Comparison of ENCODE assay signal across 8 cellular contexts in the genomic region with DNA sequence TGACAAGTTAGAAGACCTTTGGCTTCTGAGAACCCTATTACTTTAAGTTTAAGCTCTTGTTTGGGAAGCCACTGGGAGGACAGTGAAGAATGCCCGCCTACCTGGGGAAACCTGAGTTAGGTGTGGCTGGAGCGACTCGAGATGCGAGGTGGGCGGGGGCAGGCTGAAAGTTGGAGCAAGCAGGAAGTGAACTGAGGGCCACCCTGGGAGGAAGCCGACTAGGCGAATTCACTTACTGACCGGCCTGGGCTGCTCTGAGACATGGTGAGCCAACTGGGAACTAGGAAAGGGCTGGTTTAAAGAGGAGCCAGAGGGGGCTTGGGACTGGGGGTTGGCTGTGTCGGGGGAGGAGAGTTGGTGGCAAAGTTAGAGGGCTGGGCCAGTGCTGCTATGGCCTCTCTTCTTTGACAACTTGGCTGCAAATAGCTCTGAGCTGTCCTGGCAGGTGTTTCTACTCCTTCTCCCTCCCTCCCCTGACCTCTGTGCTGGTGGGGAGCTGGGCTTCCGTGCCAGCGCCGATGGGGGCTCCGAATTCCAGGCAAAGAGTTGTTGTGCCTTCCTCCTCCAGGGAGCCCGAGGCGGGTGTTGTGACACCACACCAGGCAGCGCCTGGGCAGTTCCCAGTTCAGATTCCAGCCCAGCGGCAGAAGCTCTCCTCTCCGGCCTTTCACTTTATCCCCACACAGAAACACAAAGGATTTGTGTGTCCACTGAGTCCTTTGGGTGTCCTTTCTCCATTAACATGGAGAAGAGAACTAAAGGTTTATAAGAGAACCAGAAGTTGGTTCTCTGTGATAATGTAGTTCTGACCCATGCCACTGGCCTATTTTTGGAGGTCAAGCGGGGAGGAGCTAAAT. TPM values are rescaled to one million over a fixed set of nuclear protein-coding genes. Genes with fewer than 3 reads are reported as not detected.
A peak's percentile ranks its signal among the peaks of the same experiment; 100 is the strongest.
DNase-seq lines count a peak whose midpoint lies in the region; ATAC-seq, FAIRE-seq and TF ChIP-seq lines count a peak whose summit lies in the region.

A gene (plus strand): TSS at position 201 of the 857 bp plus-strand sequence. CDS start 61 bp downstream, at position 262.

- peak within 1 kb of the TSS; percentile 88 for H3K27ac ChIP-seq in RWPE1

- peak; percentile 64 for ATAC-seq in HG03025 (IDR thresholded peaks at IDR 0.05; ENCODE audit: low FRiP score, unreplicated experiment)

- peak; percentile 47 for TF ChIP-seq POLR2A in GM18526 (IDR thresholded peaks at IDR 0.05; ENCODE audit: extremely low read depth, insufficient read length)

- H3K9me3 Mint-ChIP-seq in activated naive CD8-positive, alpha-beta T cell treated with anti-CD3 and anti-CD28 coated beads for 36 hours, result no peaks in the 10 kb centered on the region

- FAIRE-seq in HTR-8/SVneo (lab: Jason Lieb, UNC), result no peak

- peak within 1 kb of the TSS; percentile 43 for H3K4me3 ChIP-seq in iPS-18c (ENCODE audit: insufficient read depth, low read depth, low read length)

- peaks cover 32% of the 10 kb centered on the region for H3K4me1 Mint-ChIP-seq in activated naive CD8-positive, alpha-beta T cell treated with anti-CD3 and anti-CD28 coated beads for 36 hours

- H3K9me3 ChIP-seq in iPS-18c (ENCODE audit: control insufficient read depth, insufficient read depth, low read length), result no peaks in the 10 kb centered on the region

- peak within 1 kb of the TSS; percentile 89 for H3K27ac Mint-ChIP-seq in activated naive CD8-positive, alpha-beta T cell treated with anti-CD3 and anti-CD28 coated beads for 36 hours

- CTCF ChIA-PET in RWPE1 (lab: Yijun Ruan, JAX), result interaction anchor here (0.6 to 0.7 kb wide), 2 partner anchors 17 to 33 kb away, joined by 3 read pairs; no protein-coding TSS in a partner anchor

- H3K4me3 Mint-ChIP-seq in activated naive CD8-positive, alpha-beta T cell treated with anti-CD3 and anti-CD28 coated beads for 36 hours, result peak within 1 kb of the TSS; percentile 96

- TF ChIP-seq CTCF in RWPE1 (conservative IDR thresholded peaks at IDR 0.05; ENCODE audit: low read depth), result no peak

- peaks cover 15% of the 10 kb centered on the region for H3K36me3 Mint-ChIP-seq in activated naive CD8-positive, alpha-beta T cell treated with anti-CD3 and anti-CD28 coated beads for 36 hours

- POLR2A ChIA-PET in RWPE1 (lab: Yijun Ruan, JAX; ENCODE audit: low non-redundant PET), result interaction anchor here (0.6 to 2.2 kb wide), 5 partner anchors 17 to 159 kb away, joined by 3 to 6 read pairs (median 5); a partner anchor contains a TSS

- H3K27me3 Mint-ChIP-seq in activated naive CD8-positive, alpha-beta T cell treated with anti-CD3 and anti-CD28 coated beads for 36 hours, result no peaks in the 10 kb centered on the region

- peak; percentile 87 for DNase-seq in RWPE1 (ENCODE audit: low spot score)
- peak; percentile 67 for DNase-seq in activated naive CD8-positive, alpha-beta T cell treated with anti-CD3 and anti-CD28 coated beads for 36 hours
- DNase-seq in stimulated activated CD4-positive, alpha-beta T cell treated with anti-CD3 and anti-CD28 coated beads, Interleukin-12 subunit alpha, Interleukin-12 subunit beta, amount 100 ng/mL, for 24 hours (ENCODE audit: low read depth in 2 of 2), result peak; percentile 29 to 63
- DNase-seq in HTR-8/SVneo (ENCODE audit: insufficient read length, low spot score), result no peak
- DNase-seq in NCI-H2081 treated with DMSO at 0.1 percent for 48 hours (lab: John Stamatoyannopoulos, UW), result no peak

RNA-seq across cellular contexts. Expression of the gene that starts here (rescaled TPM):
- 10 to 100 TPM; 94.3 to 98.3 TPM for total RNA-seq in activated naive CD8-positive, alpha-beta T cell treated with anti-CD3 and anti-CD28 coated beads for 36 hours

Comparison
In these comparisons a context has a peak if more than half of its experiments do, and no peak if none do; other contexts are left out.
1. DNase-seq: peak in RWPE1 (single experiment), activated naive CD8-positive, alpha-beta T cell treated with anti-CD3 and anti-CD28 coated beads for 36 hours (single experiment) and stimulated activated CD4-positive, alpha-beta T cell treated with anti-CD3 and anti-CD28 coated beads, Interleukin-12 subunit alpha, Interleukin-12 subunit beta, amount 100 ng/mL, for 24 hours (2 of 2); none in HTR-8/SVneo (single experiment) and NCI-H2081 treated with DMSO at 0.1 percent for 48 hours (single experiment).